In genomic region chr21:35663856-35664606, GRCh38 we compare ENCODE assay signal across 12 cellular contexts.
"Had no signal": no experiment of that assay in that cellular context is flagged by ENCODE, and none has a peak within 500 bp of the region (broad histone marks: within the 10 kb centered on the region; RNA-seq: fewer than 3 reads in every experiment).

No MANE protein-coding gene starts in this region.

- H3K4me3 Mint-ChIP-seq: activated naive CD4-positive, alpha-beta T cell treated with anti-CD3 and anti-CD28 coated beads, Interleukin-2, amount 10 ng/mL, durations not matched to agents 7 days and 5 days; nephron; stimulated activated naive CD8-positive, alpha-beta T cell treated with anti-CD3 and anti-CD28 coated beads, Interleukin-15, Interleukin-2, amounts not matched to agents 100 ng/mL and 50 ng/mL, for 24 hours had no signal

- H3K4me1 Mint-ChIP-seq: activated naive CD4-positive, alpha-beta T cell treated with anti-CD3 and anti-CD28 coated beads, Interleukin-2, amount 10 ng/mL, durations not matched to agents 7 days and 5 days; nephron had no signal

- DNase-seq: activated CD4-positive, CD25-positive, alpha-beta regulatory T cell treated with anti-CD3 and anti-CD28 coated beads, Interleukin-2, amount 50 U/mL, for 72 hours; activated CD8-positive, alpha-beta memory T cell treated with anti-CD3 and anti-CD28 coated beads for 24 hours; activated CD8-positive, alpha-beta memory T cell treated with anti-CD3 and anti-CD28 coated beads, Interleukin-2, amount 50 U/mL, for 48 hours; activated effector memory CD4-positive, alpha-beta T cell treated with Interleukin-2 at 50 U/mL for 16 hours; activated naive CD4-positive, alpha-beta T cell treated with anti-CD3 and anti-CD28 coated beads, Interleukin-2, amount 10 ng/mL, durations not matched to agents 7 days and 5 days; hippocampal formation; left colon; lower lobe of right lung; nucleus accumbens; transverse colon had no signal

- H3K27me3 Mint-ChIP-seq: stimulated activated naive CD8-positive, alpha-beta T cell treated with anti-CD3 and anti-CD28 coated beads, Interleukin-15, Interleukin-2, amounts not matched to agents 100 ng/mL and 50 ng/mL, for 24 hours had no signal

- H3K27ac Mint-ChIP-seq: activated naive CD4-positive, alpha-beta T cell treated with anti-CD3 and anti-CD28 coated beads, Interleukin-2, amount 10 ng/mL, durations not matched to agents 7 days and 5 days; nephron; stimulated activated naive CD8-positive, alpha-beta T cell treated with anti-CD3 and anti-CD28 coated beads, Interleukin-15, Interleukin-2, amounts not matched to agents 100 ng/mL and 50 ng/mL, for 24 hours had no signal

- H3K36me3 Mint-ChIP-seq: activated naive CD4-positive, alpha-beta T cell treated with anti-CD3 and anti-CD28 coated beads, Interleukin-2, amount 10 ng/mL, durations not matched to agents 7 days and 5 days had no signal

- H3K9me3 Mint-ChIP-seq: activated naive CD4-positive, alpha-beta T cell treated with anti-CD3 and anti-CD28 coated beads, Interleukin-2, amount 10 ng/mL, durations not matched to agents 7 days and 5 days; nephron; stimulated activated naive CD8-positive, alpha-beta T cell treated with anti-CD3 and anti-CD28 coated beads, Interleukin-15, Interleukin-2, amounts not matched to agents 100 ng/mL and 50 ng/mL, for 24 hours had no signal

- ATAC-seq: left colon, lower lobe of right lung had no signal
